ENCODE assay signal across 34 cellular contexts in genomic region chr4:104915864-104916263, GRCh38.
"Had no signal": no experiment of that assay in that cellular context is flagged by ENCODE, and none has a peak within 500 bp of the region (broad histone marks: within the 10 kb centered on the region; RNA-seq: fewer than 3 reads in every experiment).

No MANE protein-coding gene starts in this region.

- H3K36me3 ChIP-seq: ascending aorta, cardiac muscle cell, gastroesophageal sphincter, ovary, thyroid gland, upper lobe of right lung had no signal

- DNase-seq: activated CD4-positive, alpha-beta memory T cell treated with anti-CD3 and anti-CD28 coated beads, Interleukin-2, amount 10 ng/mL, durations not matched to agents 7 days and 5 days; activated CD4-positive, alpha-beta T cell treated with anti-CD3 and anti-CD28 coated beads for 1 hour; activated CD4-positive, alpha-beta T cell treated with anti-CD3 and anti-CD28 coated beads, Interleukin-2, amount 10 ng/mL, durations not matched to agents 7 days and 5 days; activated CD8-positive, alpha-beta memory T cell treated with anti-CD3 and anti-CD28 coated beads, Interleukin-2, amount 50 U/mL, for 48 hours; activated gamma-delta T cell; activated naive CD4-positive, alpha-beta T cell treated with anti-CD3 and anti-CD28 coated beads, Interleukin-2, amount 10 ng/mL, durations not matched to agents 7 days and 5 days; activated naive CD8-positive, alpha-beta T cell treated with anti-CD3 and anti-CD28 coated beads, Interleukin-2, amount 10 ng/mL, durations not matched to agents 7 days and 5 days; activated T-cell treated with anti-CD3 and anti-CD28 coated beads, Interleukin-2, amount 50 U/mL, for 24 hours; cerebellar nuclear complex; dorsolateral prefrontal cortex; effector memory CD4-positive, alpha-beta T cell; hippocampal formation; islet precursor cell; left ventricle myocardium superior; mammary epithelial cell; naive B cell; nephron progenitor cell; ovary; stimulated activated CD4-positive, alpha-beta T cell treated with anti-CD3 and anti-CD28 coated beads, Interleukin-12 subunit alpha, Interleukin-12 subunit beta, amount 100 ng/mL, for 4 hours; stimulated activated CD4-positive, alpha-beta T cell treated with anti-CD3 and anti-CD28 coated beads, Interleukin-4, amount 100 ng/mL, for 1 hour; substantia nigra; T-helper 2 cell; thyroid gland; upper lobe of right lung had no signal

- H3K27me3 Mint-ChIP-seq: activated naive CD8-positive, alpha-beta T cell treated with anti-CD3 and anti-CD28 coated beads, Interleukin-2, amount 10 ng/mL, durations not matched to agents 7 days and 5 days; activated T-cell treated with anti-CD3 and anti-CD28 coated beads, Interleukin-2, amount 50 U/mL, for 24 hours; brain; stimulated activated naive CD8-positive, alpha-beta T cell treated with anti-CD3 and anti-CD28 coated beads, Interleukin-15, Interleukin-2, amounts not matched to agents 100 ng/mL and 50 ng/mL, for 24 hours had no signal

- H3K36me3 Mint-ChIP-seq: activated naive CD4-positive, alpha-beta T cell treated with anti-CD3 and anti-CD28 coated beads, Interleukin-2, amount 10 ng/mL, durations not matched to agents 7 days and 5 days; brain; mesothelial cell of epicardium; naive B cell had no signal

- H3K27ac ChIP-seq: ascending aorta, cardiac muscle cell, coronary artery, dorsolateral prefrontal cortex, gastroesophageal sphincter, ovary, skin epidermis, thyroid gland, upper lobe of right lung had no signal

- H3K9me3 Mint-ChIP-seq: activated CD4-positive, alpha-beta memory T cell treated with anti-CD3 and anti-CD28 coated beads, Interleukin-2, amount 10 ng/mL, durations not matched to agents 7 days and 5 days; activated CD4-positive, alpha-beta T cell treated with anti-CD3 and anti-CD28 coated beads, Interleukin-2, amount 10 ng/mL, durations not matched to agents 7 days and 5 days had no signal

- H3K4me3 Mint-ChIP-seq: activated CD4-positive, alpha-beta memory T cell treated with anti-CD3 and anti-CD28 coated beads, Interleukin-2, amount 10 ng/mL, durations not matched to agents 7 days and 5 days; activated CD4-positive, alpha-beta T cell treated with anti-CD3 and anti-CD28 coated beads, Interleukin-2, amount 10 ng/mL, durations not matched to agents 7 days and 5 days; activated naive CD4-positive, alpha-beta T cell treated with anti-CD3 and anti-CD28 coated beads, Interleukin-2, amount 10 ng/mL, durations not matched to agents 7 days and 5 days; activated naive CD8-positive, alpha-beta T cell treated with anti-CD3 and anti-CD28 coated beads, Interleukin-2, amount 10 ng/mL, durations not matched to agents 7 days and 5 days; activated T-cell treated with anti-CD3 and anti-CD28 coated beads, Interleukin-2, amount 50 U/mL, for 24 hours; brain; mesothelial cell of epicardium; naive B cell; nephron progenitor cell; stimulated activated naive CD8-positive, alpha-beta T cell treated with anti-CD3 and anti-CD28 coated beads, Interleukin-15, Interleukin-2, amounts not matched to agents 100 ng/mL and 50 ng/mL, for 24 hours had no signal

- H3K27me3 ChIP-seq: ascending aorta, gastroesophageal sphincter, ovary, thyroid gland, upper lobe of right lung had no signal

- ATAC-seq: gastroesophageal sphincter, left ventricle myocardium superior, sciatic nerve, upper lobe of right lung had no signal

- H3K4me1 Mint-ChIP-seq: activated CD4-positive, alpha-beta memory T cell treated with anti-CD3 and anti-CD28 coated beads, Interleukin-2, amount 10 ng/mL, durations not matched to agents 7 days and 5 days; activated CD4-positive, alpha-beta T cell treated with anti-CD3 and anti-CD28 coated beads, Interleukin-2, amount 10 ng/mL, durations not matched to agents 7 days and 5 days; activated naive CD4-positive, alpha-beta T cell treated with anti-CD3 and anti-CD28 coated beads, Interleukin-2, amount 10 ng/mL, durations not matched to agents 7 days and 5 days; naive B cell; nephron progenitor cell had no signal

- H3K9me3 ChIP-seq: ascending aorta, gastroesophageal sphincter, ovary, thyroid gland, upper lobe of right lung had no signal

- H3K4me3 ChIP-seq: ascending aorta, cardiac muscle cell, coronary artery, dorsolateral prefrontal cortex, gastroesophageal sphincter, ovary, skin epidermis, thyroid gland, upper lobe of right lung had no signal

- H3K4me1 ChIP-seq: ascending aorta, gastroesophageal sphincter, thyroid gland, upper lobe of right lung had no signal

- H3K27ac Mint-ChIP-seq: activated CD4-positive, alpha-beta memory T cell treated with anti-CD3 and anti-CD28 coated beads, Interleukin-2, amount 10 ng/mL, durations not matched to agents 7 days and 5 days; activated CD4-positive, alpha-beta T cell treated with anti-CD3 and anti-CD28 coated beads, Interleukin-2, amount 10 ng/mL, durations not matched to agents 7 days and 5 days; activated naive CD4-positive, alpha-beta T cell treated with anti-CD3 and anti-CD28 coated beads, Interleukin-2, amount 10 ng/mL, durations not matched to agents 7 days and 5 days; activated naive CD8-positive, alpha-beta T cell treated with anti-CD3 and anti-CD28 coated beads, Interleukin-2, amount 10 ng/mL, durations not matched to agents 7 days and 5 days; activated T-cell treated with anti-CD3 and anti-CD28 coated beads, Interleukin-2, amount 50 U/mL, for 24 hours; brain; mesothelial cell of epicardium; naive B cell; nephron progenitor cell; progenitor cell of endocrine pancreas; stimulated activated naive CD8-positive, alpha-beta T cell treated with anti-CD3 and anti-CD28 coated beads, Interleukin-15, Interleukin-2, amounts not matched to agents 100 ng/mL and 50 ng/mL, for 24 hours had no signal
